In genomic region chr4:6917445-6918241, GRCh38 we compare ENCODE assay signal across 8 cellular contexts. TPM values are rescaled to one million over a fixed set of nuclear protein-coding genes. Genes with fewer than 3 reads are reported as not detected.
DNase-seq lines count a peak whose midpoint lies in the region; ATAC-seq and TF ChIP-seq lines count a peak whose summit lies in the region.

No MANE protein-coding gene starts in this region.

- ATAC-seq in activated CD8-positive, alpha-beta memory T cell treated with anti-CD3 and anti-CD28 coated beads, Interleukin-2, amount 10 ng/mL, durations not matched to agents 7 days and 5 days = peak; percentile 35
- peak; percentile 68 for ATAC-seq in HG03097 (IDR thresholded peaks at IDR 0.05; ENCODE audit: low FRiP score, unreplicated experiment)
- ATAC-seq in Right ventricle myocardium inferior = peak; percentile 67

- H3K27me3 ChIP-seq in prostate gland (replicated peaks; ENCODE audit: insufficient read depth) = no peaks in the 10 kb centered on the region

- peaks cover 59% of the 10 kb centered on the region for H3K4me1 Mint-ChIP-seq in activated CD8-positive, alpha-beta memory T cell treated with anti-CD3 and anti-CD28 coated beads, Interleukin-2, amount 10 ng/mL, durations not matched to agents 7 days and 5 days

- H3K27me3 Mint-ChIP-seq in activated CD8-positive, alpha-beta memory T cell treated with anti-CD3 and anti-CD28 coated beads, Interleukin-2, amount 10 ng/mL, durations not matched to agents 7 days and 5 days = no peaks in the 10 kb centered on the region

- CTCF ChIA-PET in activated CD8-positive, alpha-beta memory T cell treated with anti-CD3 and anti-CD28 coated beads, Interleukin-2, amount 10 ng/mL, durations not matched to agents 7 days and 5 days (lab: Charles Lee) = interaction anchor here (0.6 to 2.1 kb wide), 11 partner anchors 9 to 153 kb away, joined by 3 to 9 read pairs (median 4); partner anchors contain the start of gene GRPEL1

- H3K27ac ChIP-seq in prostate gland = peak overlapping the region; percentile 44 to 57

- H3K4me1 ChIP-seq in prostate gland (replicated peaks) = peaks cover 17% of the 10 kb centered on the region

- intact Hi-C loops in Right ventricle myocardium inferior (cut with DNase I) (loop anchor here (10.0 kb wide), 1 partner anchor 127 kb away; the partner anchor contains the start of gene TADA2B), prostate gland (cut with DNase I) (no loop called here)

- no peak overlapping the region for H3K4me3 ChIP-seq in prostate gland

- DNase-seq in activated CD8-positive, alpha-beta memory T cell treated with anti-CD3 and anti-CD28 coated beads, Interleukin-2, amount 10 ng/mL, durations not matched to agents 7 days and 5 days = peak; percentile 62
- no peak for DNase-seq in activated CD8-positive, alpha-beta memory T cell treated with anti-CD3 and anti-CD28 coated beads for 24 hours
- DNase-seq in NCI-H345 (lab: John Stamatoyannopoulos, UW) = peak; percentile 94
- DNase-seq in activated T-helper 9 cell treated with anti-CD3 and anti-CD28 coated beads, Interleukin-2, amount 50 U/mL, for 16 hours (ENCODE audit: low read depth) = peak; percentile 30
- DNase-seq in Right ventricle myocardium inferior (ENCODE audit: missing footprints) = peak; percentile 91
- DNase-seq in prostate gland (ENCODE audit: low spot score) = peak; percentile 78
- no peak for DNase-seq in mesenteric fat pad (ENCODE audit: low spot score)

- H3K27ac Mint-ChIP-seq in activated CD8-positive, alpha-beta memory T cell treated with anti-CD3 and anti-CD28 coated beads, Interleukin-2, amount 10 ng/mL, durations not matched to agents 7 days and 5 days = peak overlapping the region; percentile 73

- no peaks in the 10 kb centered on the region for H3K9me3 ChIP-seq in prostate gland

- H3K36me3 Mint-ChIP-seq in activated CD8-positive, alpha-beta memory T cell treated with anti-CD3 and anti-CD28 coated beads, Interleukin-2, amount 10 ng/mL, durations not matched to agents 7 days and 5 days = peaks cover 10% of the 10 kb centered on the region

- no peaks in the 10 kb centered on the region for H3K36me3 ChIP-seq in prostate gland

- TF ChIP-seq CTCF in prostate gland (IDR thresholded peaks at IDR 0.05) = peak in 3 of 4 experiments; percentile 40 to 73 (median 59)

- TF ChIP-seq POLR2A in prostate gland (IDR thresholded peaks at IDR 0.05) = no peak

- no peaks in the 10 kb centered on the region for H3K9me3 Mint-ChIP-seq in activated CD8-positive, alpha-beta memory T cell treated with anti-CD3 and anti-CD28 coated beads, Interleukin-2, amount 10 ng/mL, durations not matched to agents 7 days and 5 days (ENCODE audit: low read depth)

- WGBS in prostate gland = 19% methylated on average over 18 of the region's 18 CpGs

- H3K4me3 Mint-ChIP-seq in activated CD8-positive, alpha-beta memory T cell treated with anti-CD3 and anti-CD28 coated beads, Interleukin-2, amount 10 ng/mL, durations not matched to agents 7 days and 5 days = peak overlapping the region; percentile 24

RNA-seq across cellular contexts. Expression of gene TBC1D14, which starts 8.0 kb away (rescaled TPM):
- 10 to 100 TPM; 49.0 to 49.1 TPM for total RNA-seq in activated CD8-positive, alpha-beta memory T cell treated with anti-CD3 and anti-CD28 coated beads, Interleukin-2, amount 10 ng/mL, durations not matched to agents 7 days and 5 days
- total RNA-seq in Right ventricle myocardium inferior (36.1 TPM), prostate gland (10 to 100 TPM; 56.2 to 90.5 TPM), mesenteric fat pad (54.3 TPM)

Comparison
In these comparisons a context has a peak if more than half of its experiments do, and no peak if none do; other contexts are left out.
1. DNase-seq: peak in activated CD8-positive, alpha-beta memory T cell treated with anti-CD3 and anti-CD28 coated beads, Interleukin-2, amount 10 ng/mL, durations not matched to agents 7 days and 5 days (single experiment), NCI-H345 (single experiment), activated T-helper 9 cell treated with anti-CD3 and anti-CD28 coated beads, Interleukin-2, amount 50 U/mL, for 16 hours (single experiment), Right ventricle myocardium inferior (single experiment) and prostate gland (single experiment); none in activated CD8-positive, alpha-beta memory T cell treated with anti-CD3 and anti-CD28 coated beads for 24 hours (single experiment) and mesenteric fat pad (single experiment).
2. Peak in every context shown above with its lines, with median percentiles within 50 percentile points of each other: ATAC-seq.